In the genomic region with DNA sequence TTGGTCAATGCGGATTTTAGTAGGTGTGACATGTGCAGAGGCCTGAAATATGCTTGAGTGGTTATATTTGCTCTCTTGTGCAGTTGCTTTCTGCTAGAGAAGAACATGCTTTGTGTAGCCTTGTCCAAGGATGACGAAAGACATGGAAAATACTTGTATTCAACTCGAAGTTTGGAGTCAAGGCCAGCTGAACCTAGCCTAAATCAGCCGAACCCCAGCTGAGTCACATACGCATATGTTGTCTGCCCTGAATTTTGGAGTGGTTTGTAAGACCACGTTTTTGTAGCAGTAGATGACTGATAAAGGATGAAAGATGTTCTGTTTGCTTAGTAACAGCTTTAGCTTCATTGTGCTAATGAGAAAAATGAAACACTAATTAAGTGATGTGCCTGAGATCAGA, we compare ENCODE assay signal across 25 cellular contexts. TPM values are rescaled to one million over a fixed set of nuclear protein-coding genes. Genes with fewer than 3 reads are reported as not detected.
A peak's percentile ranks its signal among the peaks of the same experiment; 100 is the strongest.
DNase-seq lines count a peak whose midpoint lies in the region; ATAC-seq, FAIRE-seq and TF ChIP-seq lines count a peak whose summit lies in the region.
"Had no signal": no experiment of that assay in that cellular context is flagged by ENCODE, and none has a peak within 500 bp of the region (broad histone marks: within the 10 kb centered on the region; RNA-seq: fewer than 3 reads in every experiment).

No MANE protein-coding gene starts in this region.

- H3K4me3 ChIP-seq in pancreas: no peak overlapping the region
- H3K4me3 ChIP-seq: BLaER1 treated with 17β-estradiol and CSF1 and Interleukin-3, amounts not matched to agents 10 nM and 100 nM had no signal

- no peaks in the 10 kb centered on the region for H3K9me3 ChIP-seq in pancreas
- H3K9me3 ChIP-seq: BLaER1 treated with 17β-estradiol and CSF1 and Interleukin-3, amounts not matched to agents 10 nM and 100 nM had no signal

- H3K27me3 ChIP-seq in pancreas: no peaks in the 10 kb centered on the region
- H3K27me3 ChIP-seq: BLaER1 treated with 17β-estradiol and CSF1 and Interleukin-3, amounts not matched to agents 10 nM and 100 nM had no signal

- H3K27me3 Mint-ChIP-seq in WTC11 (ENCODE audit: low read depth): no peaks in the 10 kb centered on the region

- POLR2A ChIA-PET in WTC11 (lab: Charles Lee): no interaction called here

- H3K4me1 Mint-ChIP-seq in WTC11: peaks cover 9% of the 10 kb centered on the region
- H3K4me1 Mint-ChIP-seq: CD8-positive, alpha-beta memory T cell; H9; IgD-negative memory B cell had no signal

- TF ChIP-seq CTCF in WTC11 (IDR thresholded peaks at IDR 0.05): no peak
- no peak for TF ChIP-seq CTCF in pancreas (IDR thresholded peaks at IDR 0.05)

- H3K9me3 Mint-ChIP-seq in WTC11: peaks cover 6% of the 10 kb centered on the region; the same call in 1 of the 2 replicates
- H3K9me3 Mint-ChIP-seq: CD8-positive, alpha-beta memory T cell; H9; IgD-negative memory B cell had no signal

- no peak for TF ChIP-seq POLR2A in GM18505 (IDR thresholded peaks at IDR 0.05; ENCODE audit: borderline replicate concordance, extremely low read depth, insufficient read depth, insufficient read length)

- H3K27ac Mint-ChIP-seq in WTC11: peak overlapping the region; percentile 24; the same call in 1 of the 2 replicates
- H3K27ac Mint-ChIP-seq: CD8-positive, alpha-beta memory T cell; H9; IgD-negative memory B cell; T-helper 17 cell had no signal

- no peak for ATAC-seq in WTC11
- peak in 3 of 4 donors; percentile 28 to 52 (median 34) for ATAC-seq in pancreas
- ATAC-seq in GM18505 (IDR thresholded peaks at IDR 0.05; ENCODE audit: unreplicated experiment): no peak
- ATAC-seq: T-helper 17 cell had no signal

- H3K36me3 ChIP-seq in pancreas: no peaks in the 10 kb centered on the region
- H3K36me3 ChIP-seq: BLaER1 treated with 17β-estradiol and CSF1 and Interleukin-3, amounts not matched to agents 10 nM and 100 nM had no signal

- no peak overlapping the region for H3K27ac ChIP-seq in pancreas
- H3K27ac ChIP-seq: BLaER1 treated with 17β-estradiol and CSF1 and Interleukin-3, amounts not matched to agents 10 nM and 100 nM; HL-60 had no signal

- H3K4me1 ChIP-seq in pancreas: peaks cover 0 to 6% (median 3%) of the 10 kb centered on the region in 3 donors

- FAIRE-seq in pancreas (lab: Jason Lieb, UNC): no peak
- FAIRE-seq: GM12891, GM19239, HTR-8/SVneo had no signal

- WGBS in pancreas, 2 donors: 37 to 41% methylated on average over 6 of the region's 6 CpGs

- H3K4me3 Mint-ChIP-seq in WTC11: no peak overlapping the region
- H3K4me3 Mint-ChIP-seq: CD8-positive, alpha-beta memory T cell; H9; IgD-negative memory B cell; T-helper 17 cell had no signal

- CTCF ChIA-PET in WTC11 (lab: Charles Lee): no interaction called here

- DNase-seq in NCI-H1105 treated with DMSO at 0.1 percent for 48 hours (lab: John Stamatoyannopoulos, UW) (peak; percentile 25), NCI-H1105 (lab: John Stamatoyannopoulos, UW) (no peak), NCI-H69 (lab: John Stamatoyannopoulos, UW) (peak; percentile 43), WTC11 (ENCODE audit: low spot score) (no peak), pancreas (no peak), NCI-H524 (lab: John Stamatoyannopoulos, UW) (no peak)
- DNase-seq in stimulated activated CD8-positive, alpha-beta memory T cell treated with anti-CD3 and anti-CD28 coated beads, Interleukin-4, amount 100 ng/mL, for 48 hours: no peak
- DNase-seq: 8988T; CD8-positive, alpha-beta memory T cell; DMS 273 treated with DMSO at 0.1 percent for 48 hours; GF-D8; H9; MV-4-11; NCI-H187; NCI-H345; NCI-H82; SIG-M5; T-helper 17 cell had no signal

- intact Hi-C loops in pancreas (cut with DNase I): no loop called here

- H3K36me3 Mint-ChIP-seq in WTC11: no peaks in the 10 kb centered on the region
- H3K36me3 Mint-ChIP-seq: CD8-positive, alpha-beta memory T cell had no signal

TF ChIP-seq in WTC11, 78 proteins besides CTCF, POLR2A, EP300 and RAD21 (continues in another document):
- TF ChIP-seq RELA (CRISPR knock-in tag; IDR thresholded peaks at IDR 0.05; ENCODE audit: borderline replicate concordance): no peak
- TF ChIP-seq, protein P1, sequence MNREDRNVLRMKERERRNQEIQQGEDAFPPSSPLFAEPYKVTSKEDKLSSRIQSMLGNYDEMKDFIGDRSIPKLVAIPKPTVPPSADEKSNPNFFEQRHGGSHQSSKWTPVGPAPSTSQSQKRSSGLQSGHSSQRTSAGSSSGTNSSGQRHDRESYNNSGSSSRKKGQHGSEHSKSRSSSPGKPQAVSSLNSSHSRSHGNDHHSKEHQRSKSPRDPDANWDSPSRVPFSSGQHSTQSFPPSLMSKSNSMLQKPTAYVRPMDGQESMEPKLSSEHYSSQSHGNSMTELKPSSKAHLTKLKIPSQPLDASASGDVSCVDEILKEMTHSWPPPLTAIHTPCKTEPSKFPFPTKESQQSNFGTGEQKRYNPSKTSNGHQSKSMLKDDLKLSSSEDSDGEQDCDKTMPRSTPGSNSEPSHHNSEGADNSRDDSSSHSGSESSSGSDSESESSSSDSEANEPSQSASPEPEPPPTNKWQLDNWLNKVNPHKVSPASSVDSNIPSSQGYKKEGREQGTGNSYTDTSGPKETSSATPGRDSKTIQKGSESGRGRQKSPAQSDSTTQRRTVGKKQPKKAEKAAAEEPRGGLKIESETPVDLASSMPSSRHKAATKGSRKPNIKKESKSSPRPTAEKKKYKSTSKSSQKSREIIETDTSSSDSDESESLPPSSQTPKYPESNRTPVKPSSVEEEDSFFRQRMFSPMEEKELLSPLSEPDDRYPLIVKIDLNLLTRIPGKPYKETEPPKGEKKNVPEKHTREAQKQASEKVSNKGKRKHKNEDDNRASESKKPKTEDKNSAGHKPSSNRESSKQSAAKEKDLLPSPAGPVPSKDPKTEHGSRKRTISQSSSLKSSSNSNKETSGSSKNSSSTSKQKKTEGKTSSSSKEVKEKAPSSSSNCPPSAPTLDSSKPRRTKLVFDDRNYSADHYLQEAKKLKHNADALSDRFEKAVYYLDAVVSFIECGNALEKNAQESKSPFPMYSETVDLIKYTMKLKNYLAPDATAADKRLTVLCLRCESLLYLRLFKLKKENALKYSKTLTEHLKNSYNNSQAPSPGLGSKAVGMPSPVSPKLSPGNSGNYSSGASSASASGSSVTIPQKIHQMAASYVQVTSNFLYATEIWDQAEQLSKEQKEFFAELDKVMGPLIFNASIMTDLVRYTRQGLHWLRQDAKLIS (CRISPR knock-in tag; IDR thresholded peaks at IDR 0.05; ENCODE audit: borderline replicate concordance): no peak
- TF ChIP-seq ATF1 (CRISPR knock-in tag; IDR thresholded peaks at IDR 0.05): no peak
- no peak for TF ChIP-seq TEAD4 (CRISPR knock-in tag; IDR thresholded peaks at IDR 0.05)
- TF ChIP-seq TCF7 (CRISPR knock-in tag; IDR thresholded peaks at IDR 0.05; ENCODE audit: low read depth): no peak
- no peak for TF ChIP-seq NR2C2 (CRISPR knock-in tag; IDR thresholded peaks at IDR 0.05)
- no peak for TF ChIP-seq EMX1 (CRISPR knock-in tag; IDR thresholded peaks at IDR 0.05)
- no peak for TF ChIP-seq ESRRA (CRISPR knock-in tag; IDR thresholded peaks at IDR 0.05; ENCODE audit: borderline replicate concordance)
- TF ChIP-seq, protein P2, sequence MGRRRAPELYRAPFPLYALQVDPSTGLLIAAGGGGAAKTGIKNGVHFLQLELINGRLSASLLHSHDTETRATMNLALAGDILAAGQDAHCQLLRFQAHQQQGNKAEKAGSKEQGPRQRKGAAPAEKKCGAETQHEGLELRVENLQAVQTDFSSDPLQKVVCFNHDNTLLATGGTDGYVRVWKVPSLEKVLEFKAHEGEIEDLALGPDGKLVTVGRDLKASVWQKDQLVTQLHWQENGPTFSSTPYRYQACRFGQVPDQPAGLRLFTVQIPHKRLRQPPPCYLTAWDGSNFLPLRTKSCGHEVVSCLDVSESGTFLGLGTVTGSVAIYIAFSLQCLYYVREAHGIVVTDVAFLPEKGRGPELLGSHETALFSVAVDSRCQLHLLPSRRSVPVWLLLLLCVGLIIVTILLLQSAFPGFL (CRISPR knock-in tag; IDR thresholded peaks at IDR 0.05; ENCODE audit: borderline replicate concordance): no peak
- TF ChIP-seq, protein P3, sequence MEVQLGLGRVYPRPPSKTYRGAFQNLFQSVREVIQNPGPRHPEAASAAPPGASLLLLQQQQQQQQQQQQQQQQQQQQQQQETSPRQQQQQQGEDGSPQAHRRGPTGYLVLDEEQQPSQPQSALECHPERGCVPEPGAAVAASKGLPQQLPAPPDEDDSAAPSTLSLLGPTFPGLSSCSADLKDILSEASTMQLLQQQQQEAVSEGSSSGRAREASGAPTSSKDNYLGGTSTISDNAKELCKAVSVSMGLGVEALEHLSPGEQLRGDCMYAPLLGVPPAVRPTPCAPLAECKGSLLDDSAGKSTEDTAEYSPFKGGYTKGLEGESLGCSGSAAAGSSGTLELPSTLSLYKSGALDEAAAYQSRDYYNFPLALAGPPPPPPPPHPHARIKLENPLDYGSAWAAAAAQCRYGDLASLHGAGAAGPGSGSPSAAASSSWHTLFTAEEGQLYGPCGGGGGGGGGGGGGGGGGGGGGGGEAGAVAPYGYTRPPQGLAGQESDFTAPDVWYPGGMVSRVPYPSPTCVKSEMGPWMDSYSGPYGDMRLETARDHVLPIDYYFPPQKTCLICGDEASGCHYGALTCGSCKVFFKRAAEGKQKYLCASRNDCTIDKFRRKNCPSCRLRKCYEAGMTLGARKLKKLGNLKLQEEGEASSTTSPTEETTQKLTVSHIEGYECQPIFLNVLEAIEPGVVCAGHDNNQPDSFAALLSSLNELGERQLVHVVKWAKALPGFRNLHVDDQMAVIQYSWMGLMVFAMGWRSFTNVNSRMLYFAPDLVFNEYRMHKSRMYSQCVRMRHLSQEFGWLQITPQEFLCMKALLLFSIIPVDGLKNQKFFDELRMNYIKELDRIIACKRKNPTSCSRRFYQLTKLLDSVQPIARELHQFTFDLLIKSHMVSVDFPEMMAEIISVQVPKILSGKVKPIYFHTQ (CRISPR knock-in tag; IDR thresholded peaks at IDR 0.05): no peak
- TF ChIP-seq, protein P4, sequence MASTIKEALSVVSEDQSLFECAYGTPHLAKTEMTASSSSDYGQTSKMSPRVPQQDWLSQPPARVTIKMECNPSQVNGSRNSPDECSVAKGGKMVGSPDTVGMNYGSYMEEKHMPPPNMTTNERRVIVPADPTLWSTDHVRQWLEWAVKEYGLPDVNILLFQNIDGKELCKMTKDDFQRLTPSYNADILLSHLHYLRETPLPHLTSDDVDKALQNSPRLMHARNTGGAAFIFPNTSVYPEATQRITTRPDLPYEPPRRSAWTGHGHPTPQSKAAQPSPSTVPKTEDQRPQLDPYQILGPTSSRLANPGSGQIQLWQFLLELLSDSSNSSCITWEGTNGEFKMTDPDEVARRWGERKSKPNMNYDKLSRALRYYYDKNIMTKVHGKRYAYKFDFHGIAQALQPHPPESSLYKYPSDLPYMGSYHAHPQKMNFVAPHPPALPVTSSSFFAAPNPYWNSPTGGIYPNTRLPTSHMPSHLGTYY (CRISPR knock-in tag; IDR thresholded peaks at IDR 0.05): no peak
- TF ChIP-seq ZNF232 (CRISPR knock-in tag; IDR thresholded peaks at IDR 0.05): no peak
- no peak for TF ChIP-seq ZNF423 (CRISPR knock-in tag; IDR thresholded peaks at IDR 0.05)
- TF ChIP-seq FOXJ3 (CRISPR knock-in tag; IDR thresholded peaks at IDR 0.05; ENCODE audit: borderline replicate concordance): no peak

RNA-seq across cellular contexts. Expression of a gene that starts 22.5 kb away (rescaled TPM):
- 16.0 to 19.9 TPM (median 19.3 TPM) in 3 replicates for total RNA-seq in WTC11 (2021)
- 10 to 100 TPM in 5 of 6 donors, 1 to 10 TPM in 1; 9.7 to 21.9 (median 11.6) TPM for total RNA-seq in pancreas
- polyA plus RNA-seq in pancreas: 10 to 100 TPM; 11.1 to 25.7 TPM

Comparison
In these comparisons a context has a peak if more than half of its experiments do, and no peak if none do; other contexts are left out.
1. DNase-seq: peak in NCI-H1105 treated with DMSO at 0.1 percent for 48 hours (single experiment) and NCI-H69 (single experiment); none in NCI-H1105 (single experiment), WTC11 (single experiment), pancreas (0 of 6), NCI-H524 (0 of 2) and stimulated activated CD8-positive, alpha-beta memory T cell treated with anti-CD3 and anti-CD28 coated beads, Interleukin-4, amount 100 ng/mL, for 48 hours (single experiment).
2. ATAC-seq: peak in pancreas (3 of 4); none in WTC11 (single experiment) and GM18505 (single experiment).